In genomic region chr17:4838306-4838785, GRCh38 we compare ENCODE assay signal across 1 cellular context.
A peak's percentile ranks its signal among the peaks of the same experiment; 100 is the strongest.
TF ChIP-seq lines count a peak whose summit lies in the region.

No MANE protein-coding gene starts in this region.

TF ChIP-seq in K562, 482 proteins besides CTCF, POLR2A, EP300 and RAD21 (continues in another document):
- TF ChIP-seq ILF3 (IDR thresholded peaks at IDR 0.05; ENCODE audit: borderline replicate concordance) (no peak), SAP30 (IDR thresholded peaks at IDR 0.05; ENCODE audit: borderline replicate concordance, insufficient read depth, low read depth, low read length, poor library complexity, severe bottlenecking) (peak; percentile 55), RAD51 (IDR thresholded peaks at IDR 0.05; ENCODE audit: borderline replicate concordance, low read depth) (no peak), NCOR1 (IDR thresholded peaks at IDR 0.05) (peak; percentile 72), TARDBP (IDR thresholded peaks at IDR 0.05) (no peak), NR2C1 (IDR thresholded peaks at IDR 0.05) (peak; percentile 76), NR2C1 (tag; IDR thresholded peaks at IDR 0.05) (peak; percentile 77), MYC (IDR thresholded peaks at IDR 0.05; ENCODE audit: low read depth, low read length) (0 out of 2 replicates have a peak, but pooled peaks have one; percentile 48), MYC (CRISPR knock-in tag; IDR thresholded peaks at IDR 0.05; ENCODE audit: borderline replicate concordance, low read depth) (no peak), TBP (optimal IDR thresholded peaks at IDR 0.05; ENCODE audit: low read depth, low read length) (peak; percentile 35), HES1 (IDR thresholded peaks at IDR 0.05; ENCODE audit: low read depth) (0 out of 2 replicates have a peak, but pooled peaks have one; percentile 58), ZNF354B (CRISPR knock-in tag; IDR thresholded peaks at IDR 0.05) (no peak), PURB (CRISPR knock-in tag; IDR thresholded peaks at IDR 0.05; ENCODE audit: low read depth) (no peak), ID3 (CRISPR knock-in tag; IDR thresholded peaks at IDR 0.05) (no peak), ID3 (tag; IDR thresholded peaks at IDR 0.05) (0 out of 2 replicates have a peak, but pooled peaks have one; percentile 26), ARID1B (IDR thresholded peaks at IDR 0.05) (peak; percentile 85), CREB3L1 (IDR thresholded peaks at IDR 0.05; ENCODE audit: borderline replicate concordance, low read depth) (peak; percentile 43; the same call in 1 of the 2 replicates), ETV5 (CRISPR knock-in tag; IDR thresholded peaks at IDR 0.05; ENCODE audit: low read depth) (0 out of 2 replicates have a peak, but pooled peaks have one; percentile 47), JUND (IDR thresholded peaks at IDR 0.05; ENCODE audit: borderline replicate concordance, low read depth, low read length) (no peak), JUND (tag; IDR thresholded peaks at IDR 0.05; ENCODE audit: borderline replicate concordance, low read depth, low read length) (peak; percentile 7; the same call in 1 of the 3 replicates), CBFA2T2 (conservative IDR thresholded peaks at IDR 0.05) (peak; percentile 74), NEUROD1 (IDR thresholded peaks at IDR 0.05; ENCODE audit: borderline replicate concordance, low read depth, low read length, partially characterized antibody) (peak; percentile 23), ARNT (IDR thresholded peaks at IDR 0.05) (peak in 1 of 2 experiments; percentile 90; a peak in 1 of 4 replicates), ZNF23 (CRISPR knock-in tag; IDR thresholded peaks at IDR 0.05) (no peak), MEIS2 (IDR thresholded peaks at IDR 0.05; ENCODE audit: partially characterized antibody) (peak; percentile 1), EHMT2 (IDR thresholded peaks at IDR 0.05) (0 out of 2 replicates have a peak, but pooled peaks have one; percentile 15), TFAP4 (CRISPR knock-in tag; IDR thresholded peaks at IDR 0.05; ENCODE audit: borderline replicate concordance) (peak; percentile 48; the same call in 1 of the 2 replicates), IRF1 (CRISPR knock-in tag; IDR thresholded peaks at IDR 0.05; ENCODE audit: borderline replicate concordance) (no peak), ETV1 (tag; conservative IDR thresholded peaks at IDR 0.05; ENCODE audit: low read depth) (peak; percentile 52), ZNF79 (CRISPR knock-in tag; IDR thresholded peaks at IDR 0.05; ENCODE audit: low read depth) (no peak), RBFOX2 (IDR thresholded peaks at IDR 0.05; ENCODE audit: low read depth, low read length) (peak; percentile 8; the same call in 1 of the 2 replicates), SMAD4 (CRISPR knock-in tag; conservative IDR thresholded peaks at IDR 0.05) (0 out of 2 replicates have a peak, but pooled peaks have one; percentile 18), KLF16 (IDR thresholded peaks at IDR 0.05) (peak; percentile 43; the same call in 1 of the 2 replicates), NR4A1 (CRISPR knock-in tag; IDR thresholded peaks at IDR 0.05) (no peak), NR4A1 (tag; IDR thresholded peaks at IDR 0.05) (0 out of 2 replicates have a peak, but pooled peaks have one; percentile 16), DPF2 (IDR thresholded peaks at IDR 0.05) (peak; percentile 88), ESRRA (IDR thresholded peaks at IDR 0.05; ENCODE audit: borderline replicate concordance, low read depth) (0 out of 2 replicates have a peak, but pooled peaks have one; percentile 20), TCF3 (CRISPR knock-in tag; IDR thresholded peaks at IDR 0.05) (peak; percentile 80), TAF1 (IDR thresholded peaks at IDR 0.05; ENCODE audit: control insufficient read depth, extremely low read depth, insufficient read depth, low read length, severe bottlenecking) (no peak), NR2C2 (CRISPR knock-in tag; IDR thresholded peaks at IDR 0.05) (no peak), NR2C2 (tag; IDR thresholded peaks at IDR 0.05) (peak; percentile 73), RCOR1 (IDR thresholded peaks at IDR 0.05; ENCODE audit: borderline replicate concordance in 1 of 2, low read depth in 2 of 2, low read length in 2 of 2) (peak in 1 of 2 experiments; percentile 61; a peak in 2 of 4 replicates), PTBP1 (IDR thresholded peaks at IDR 0.05; ENCODE audit: low read depth, low read length) (no peak), STAT5A (IDR thresholded peaks at IDR 0.05; ENCODE audit: borderline replicate concordance, low read length) (no peak), HMBOX1 (IDR thresholded peaks at IDR 0.05) (peak; percentile 40; the same call in 1 of the 2 replicates), ZNF766 (CRISPR knock-in tag; conservative IDR thresholded peaks at IDR 0.05) (0 out of 2 replicates have a peak, but pooled peaks have one; percentile 21), PML (IDR thresholded peaks at IDR 0.05; ENCODE audit: low read length) (peak; percentile 49), SP2 (IDR thresholded peaks at IDR 0.05; ENCODE audit: extremely low read depth, low read depth, low read length, poor library complexity, severe bottlenecking) (no peak), SMARCE1 (IDR thresholded peaks at IDR 0.05) (peak; percentile 47; the same call in 1 of the 2 replicates), MNT (conservative IDR thresholded peaks at IDR 0.05) (peak; percentile 42 to 68; a peak in 2 of 4 replicates), SIN3A (IDR thresholded peaks at IDR 0.05; ENCODE audit: borderline replicate concordance in 2 of 2, control insufficient read depth in 1 of 2, low read depth in 2 of 2, low read length in 2 of 2) (0 out of 4 replicates have a peak, but pooled peaks of 1 of the 2 experiments have one; percentile 41), EGR1 (conservative IDR thresholded peaks at IDR 0.05) (peak; percentile 70), POLR2AphosphoS5 (IDR thresholded peaks at IDR 0.05; ENCODE audit: control insufficient read depth, insufficient read depth, low read depth, low read length) (peak; percentile 52; the same call in 1 of the 2 replicates), BHLHE40 (IDR thresholded peaks at IDR 0.05; ENCODE audit: low read length) (peak; percentile 60), CBX3 (IDR thresholded peaks at IDR 0.05; ENCODE audit: borderline replicate concordance in 1 of 2, low read length in 2 of 2) (0 out of 3 replicates have a peak, but pooled peaks of 1 of the 2 experiments have one; percentile 35), ZNF592 (IDR thresholded peaks at IDR 0.05) (peak; percentile 60), YY1 (IDR thresholded peaks at IDR 0.05; ENCODE audit: borderline replicate concordance in 1 of 3, control insufficient read depth in 1 of 3, extremely low read depth in 1 of 3, insufficient read depth in 3 of 3, insufficient read length in 1 of 3, insufficient replicate concordance in 2 of 3, low read depth in 1 of 3, low read length in 2 of 3) (peak in 1 of 3 experiments; percentile 43), CTBP1 (IDR thresholded peaks at IDR 0.05; ENCODE audit: borderline replicate concordance) (peak; percentile 21; the same call in 1 of the 2 replicates), SMARCA4 (IDR thresholded peaks at IDR 0.05) (peak; percentile 74), TAL1 (IDR thresholded peaks at IDR 0.05) (peak; percentile 73; the same call in 1 of the 2 replicates), ZZZ3 (IDR thresholded peaks at IDR 0.05) (no peak), ZNF12 (CRISPR knock-in tag; IDR thresholded peaks at IDR 0.05) (no peak), TEAD4 (IDR thresholded peaks at IDR 0.05; ENCODE audit: low read length) (peak; percentile 68), TEAD4 (CRISPR knock-in tag; IDR thresholded peaks at IDR 0.05; ENCODE audit: borderline replicate concordance) (no peak), CBFA2T3 (IDR thresholded peaks at IDR 0.05) (peak; percentile 86), DACH1 (IDR thresholded peaks at IDR 0.05; ENCODE audit: partially characterized antibody) (peak; percentile 53), KDM1A (IDR thresholded peaks at IDR 0.05) (peak; percentile 34 to 82; a peak in 2 of 4 replicates), GATA2 (CRISPR knock-in tag; IDR thresholded peaks at IDR 0.05) (peak; percentile 12; the same call in 1 of the 2 replicates), FOXM1 (IDR thresholded peaks at IDR 0.05; ENCODE audit: low read depth) (0 out of 2 replicates have a peak, but pooled peaks have one; percentile 33), FOXM1 (CRISPR knock-in tag; IDR thresholded peaks at IDR 0.05; ENCODE audit: low read depth) (no peak)
